In the genomic region with DNA sequence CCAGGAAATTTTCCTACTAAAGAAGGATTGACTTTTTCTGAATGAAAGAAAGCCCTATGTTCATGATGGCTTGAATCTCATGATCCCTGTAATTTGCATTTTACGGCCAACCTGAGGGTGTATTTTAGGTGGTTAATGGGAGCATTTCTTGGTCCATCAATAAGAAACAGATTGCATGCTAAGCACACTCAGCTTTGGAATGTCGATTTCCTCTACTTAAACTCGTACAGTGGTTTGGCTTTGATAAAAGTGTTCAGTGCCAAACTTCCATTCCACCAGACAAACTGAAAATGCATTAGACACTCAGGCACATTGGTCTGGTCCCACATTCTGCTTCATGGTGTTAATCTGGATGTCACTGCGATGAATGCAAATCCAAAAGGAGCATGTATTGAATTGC, we compare ENCODE assay signal across 32 cellular contexts.
DNase-seq lines count a peak whose midpoint lies in the region; ATAC-seq, FAIRE-seq and TF ChIP-seq lines count a peak whose summit lies in the region.
"Had no signal": no experiment of that assay in that cellular context is flagged by ENCODE, and none has a peak within 500 bp of the region (broad histone marks: within the 10 kb centered on the region; RNA-seq: fewer than 3 reads in every experiment).

No MANE protein-coding gene starts in this region.

- H3K4me2 ChIP-seq in astrocyte (ENCODE audit: low read length), result no peak overlapping the region
- H3K4me2 ChIP-seq: BLaER1, PC-9 had no signal

- peak; percentile 82 for FAIRE-seq in astrocyte (lab: Jason Lieb, UNC)
- FAIRE-seq: A204.1, bronchial epithelial cell, colon, kidney had no signal

- H3K4me1 Mint-ChIP-seq in astrocyte (ENCODE audit: low read depth, unreplicated experiment), result no peaks in the 10 kb centered on the region
- H3K4me1 Mint-ChIP-seq: activated CD4-positive, alpha-beta T cell treated with anti-CD3 and anti-CD28 coated beads for 36 hours had no signal

- no peaks in the 10 kb centered on the region for H3K9me3 ChIP-seq in astrocyte (ENCODE audit: insufficient read depth, low read depth, low read length)
- H3K9me3 ChIP-seq: adrenal gland, BLaER1, heart right ventricle, psoas muscle, tibial nerve had no signal

- H3K9me3 Mint-ChIP-seq in astrocyte (ENCODE audit: unreplicated experiment), result no peaks in the 10 kb centered on the region
- H3K9me3 Mint-ChIP-seq: activated CD8-positive, alpha-beta T cell treated with anti-CD3 and anti-CD28 coated beads for 36 hours; activated T-helper 1 cell treated with anti-CD3 and anti-CD28 coated beads, Interleukin-12 subunit alpha, Interleukin-12 subunit beta, Interleukin-2, Interleukin-4 antibody, amounts not matched to agents 30 ng/mL and 10 ng/mL and 1 ng/mL, durations not matched to agents 14 hours and 24 hours and 36 hours had no signal

- peaks cover 28% of the 10 kb centered on the region for H4K20me1 ChIP-seq in astrocyte (ENCODE audit: insufficient read depth, low read length)
- H4K20me1 ChIP-seq: BLaER1 had no signal

- H3K27me3 ChIP-seq in ACC112 (ENCODE audit: insufficient read depth, low read length) (no peaks in the 10 kb centered on the region), astrocyte (ENCODE audit: insufficient read depth, low read length) (no peaks in the 10 kb centered on the region)
- H3K27me3 ChIP-seq: adrenal gland, BLaER1, foreskin keratinocyte, heart right ventricle, tibial nerve had no signal

- H3K27me3 Mint-ChIP-seq in astrocyte (ENCODE audit: low read depth, unreplicated experiment), result no peaks in the 10 kb centered on the region
- H3K27me3 Mint-ChIP-seq: activated CD8-positive, alpha-beta T cell treated with anti-CD3 and anti-CD28 coated beads for 36 hours had no signal

- H2AFZ ChIP-seq in ACC112 (ENCODE audit: low read length, unreplicated experiment) (peak overlapping the region; percentile 66), astrocyte (ENCODE audit: low read depth, low read length) (no peak overlapping the region)
- H2AFZ ChIP-seq: PC-9 had no signal

- no peak overlapping the region for H3K4me3 Mint-ChIP-seq in astrocyte (ENCODE audit: unreplicated experiment)
- H3K4me3 Mint-ChIP-seq: activated CD4-positive, alpha-beta T cell treated with anti-CD3 and anti-CD28 coated beads for 36 hours; activated CD8-positive, alpha-beta T cell treated with anti-CD3 and anti-CD28 coated beads for 36 hours; activated T-helper 1 cell treated with anti-CD3 and anti-CD28 coated beads, Interleukin-12 subunit alpha, Interleukin-12 subunit beta, Interleukin-2, Interleukin-4 antibody, amounts not matched to agents 30 ng/mL and 10 ng/mL and 1 ng/mL, durations not matched to agents 14 hours and 24 hours and 36 hours had no signal

- H3K4me1 ChIP-seq in ACC112 (ENCODE audit: control insufficient read depth, insufficient read depth, low read length, unreplicated experiment) (peaks cover 36% of the 10 kb centered on the region), astrocyte (ENCODE audit: insufficient read depth, low read length) (peaks cover 19% of the 10 kb centered on the region)
- H3K4me1 ChIP-seq: BLaER1, foreskin keratinocyte, psoas muscle had no signal

- H3K27ac ChIP-seq in ACC112 (ENCODE audit: low read depth, low read length), result no peak overlapping the region
- H3K27ac ChIP-seq in astrocyte (ENCODE audit: low read depth, low read length), result no peak overlapping the region
- H3K27ac ChIP-seq: adrenal gland, BLaER1, foreskin keratinocyte, PC-9, psoas muscle, tibial nerve had no signal

- H3K36me3 ChIP-seq in ACC112 (ENCODE audit: insufficient read depth, low read length) (0 out of 2 replicates have a peak, but pooled peaks cover 7% of the 10 kb centered on the region), astrocyte (ENCODE audit: insufficient read depth, low read length) (peaks cover 76% of the 10 kb centered on the region)
- H3K36me3 ChIP-seq: adrenal gland, BLaER1 had no signal

- no peak for ATAC-seq in HG02610 (IDR thresholded peaks at IDR 0.05; ENCODE audit: unreplicated experiment)
- ATAC-seq: activated CD4-positive, alpha-beta T cell treated with anti-CD3 and anti-CD28 coated beads for 36 hours; activated CD8-positive, alpha-beta T cell treated with anti-CD3 and anti-CD28 coated beads for 36 hours; foreskin keratinocyte; psoas muscle had no signal

- no peaks in the 10 kb centered on the region for H3K79me2 ChIP-seq in ACC112 (ENCODE audit: control insufficient read depth, insufficient read depth, low read length, unreplicated experiment)
- peaks cover 21% of the 10 kb centered on the region for H3K79me2 ChIP-seq in astrocyte (ENCODE audit: insufficient read depth, low read length)

- no peak overlapping the region for H3K9ac ChIP-seq in astrocyte (ENCODE audit: low read length)
- H3K9ac ChIP-seq: BLaER1 had no signal

- DNase-seq in GM04503 (ENCODE audit: low read depth) (peak; percentile 60), astrocyte (ENCODE audit: low read depth) (peak; percentile 95), fibroblast of pulmonary artery (ENCODE audit: low read depth) (peak; percentile 46), NCI-H2171 (lab: John Stamatoyannopoulos, UW) (no peak), SKM-1 (lab: John Stamatoyannopoulos, UW; ENCODE audit: unreplicated experiment) (no peak), NCI-H2196 (lab: John Stamatoyannopoulos, UW; ENCODE audit: unreplicated experiment) (no peak)
- DNase-seq: activated CD4-positive, alpha-beta T cell treated with anti-CD3 and anti-CD28 coated beads for 36 hours; activated CD8-positive, alpha-beta memory T cell treated with anti-CD3 and anti-CD28 coated beads, Interleukin-2, amount 50 U/mL, for 48 hours; activated CD8-positive, alpha-beta T cell treated with anti-CD3 and anti-CD28 coated beads for 36 hours; activated naive CD4-positive, alpha-beta T cell treated with Interleukin-2 at 50 U/mL for 16 hours; adrenal gland; effector CD4-positive, alpha-beta T cell; foreskin keratinocyte; GOT3; heart right ventricle; KBM-7; kidney; NCI-H2029; NCI-H69; PC-9; psoas muscle; Right ventricle myocardium superior; stimulated activated CD4-positive, alpha-beta T cell treated with anti-CD3 and anti-CD28 coated beads, Interleukin-15, amount 100 ng/mL, for 24 hours; stimulated activated CD4-positive, alpha-beta T cell treated with anti-CD3 and anti-CD28 coated beads, Interleukin-4, amount 100 ng/mL, for 4 hours had no signal

- no peak for TF ChIP-seq CTCF in astrocyte (IDR thresholded peaks at IDR 0.05; ENCODE audit: insufficient read depth, low read depth, low read length)
- no peak for TF ChIP-seq CTCF in fibroblast of pulmonary artery (IDR thresholded peaks at IDR 0.05; ENCODE audit: low read length, missing control alignments)

- peaks cover 19% of the 10 kb centered on the region for H3K36me3 Mint-ChIP-seq in astrocyte (ENCODE audit: low read depth, unreplicated experiment)

- H3K27ac Mint-ChIP-seq in astrocyte (ENCODE audit: unreplicated experiment), result no peak overlapping the region
- H3K27ac Mint-ChIP-seq: activated CD4-positive, alpha-beta T cell treated with anti-CD3 and anti-CD28 coated beads for 36 hours; activated CD8-positive, alpha-beta T cell treated with anti-CD3 and anti-CD28 coated beads for 36 hours; activated T-helper 1 cell treated with anti-CD3 and anti-CD28 coated beads, Interleukin-12 subunit alpha, Interleukin-12 subunit beta, Interleukin-2, Interleukin-4 antibody, amounts not matched to agents 30 ng/mL and 10 ng/mL and 1 ng/mL, durations not matched to agents 14 hours and 24 hours and 36 hours had no signal

- H3K4me3 ChIP-seq in ACC112 (ENCODE audit: low read depth, low read length) (peak overlapping the region; percentile 53), astrocyte (ENCODE audit: insufficient read depth, low read depth, low read length) (no peak overlapping the region), fibroblast of pulmonary artery (replicated peaks; ENCODE audit: low read depth, low read length) (no peak overlapping the region)
- H3K4me3 ChIP-seq: adrenal gland, BLaER1, heart right ventricle, PC-9, psoas muscle, tibial nerve had no signal

Comparison
In these comparisons a context has a peak if more than half of its experiments do, and no peak if none do; other contexts are left out.
1. DNase-seq: peak in GM04503 (single experiment), astrocyte (single experiment) and fibroblast of pulmonary artery (single experiment); none in NCI-H2171 (single experiment), SKM-1 (single experiment) and NCI-H2196 (single experiment).